2 cellular contexts compared by ENCODE assay signal in genomic region chr11:43626798-43627197, GRCh38.
TF ChIP-seq lines count a peak whose summit lies in the region.

No MANE protein-coding gene starts in this region.

TF ChIP-seq in HCT116, 20 proteins besides CTCF, POLR2A, EP300 and RAD21:
- TF ChIP-seq ZBTB33 (IDR thresholded peaks at IDR 0.05; ENCODE audit: extremely low read depth, insufficient replicate concordance, low read length) = no peak
- TF ChIP-seq ATF3 (IDR thresholded peaks at IDR 0.05) = no peak
- TF ChIP-seq EZH2 (IDR thresholded peaks at IDR 0.05) = no peak
- no peak for TF ChIP-seq SRF (IDR thresholded peaks at IDR 0.05; ENCODE audit: low read depth)
- no peak for TF ChIP-seq TCF7L2 (IDR thresholded peaks at IDR 0.05; ENCODE audit: borderline replicate concordance, extremely low read depth, insufficient read depth, insufficient read length)
- no peak for TF ChIP-seq ZFX (IDR thresholded peaks at IDR 0.05)
- TF ChIP-seq ELF1 (IDR thresholded peaks at IDR 0.05; ENCODE audit: borderline replicate concordance, low read depth) = no peak
- TF ChIP-seq MAX (IDR thresholded peaks at IDR 0.05) = no peak
- TF ChIP-seq YY1 (IDR thresholded peaks at IDR 0.05; ENCODE audit: extremely low read depth, insufficient replicate concordance, low read depth, low read length) = no peak
- no peak for TF ChIP-seq EZH2phosphoT487 (IDR thresholded peaks at IDR 0.05; ENCODE audit: borderline replicate concordance)
- TF ChIP-seq REST (IDR thresholded peaks at IDR 0.05; ENCODE audit: low read depth) = no peak
- TF ChIP-seq ZNF274 (IDR thresholded peaks at IDR 0.05; ENCODE audit: low read depth, low read length) = no peak
- no peak for TF ChIP-seq CEBPB (IDR thresholded peaks at IDR 0.05; ENCODE audit: low read depth)
- TF ChIP-seq CBX3 (IDR thresholded peaks at IDR 0.05; ENCODE audit: low read depth) = no peak
- TF ChIP-seq EGR1 (IDR thresholded peaks at IDR 0.05; ENCODE audit: low read depth) = no peak
- no peak for TF ChIP-seq SP1 (IDR thresholded peaks at IDR 0.05; ENCODE audit: low read depth)
- TF ChIP-seq FOSL1 (IDR thresholded peaks at IDR 0.05; ENCODE audit: low read depth) = no peak

TF ChIP-seq in K562, 482 proteins besides CTCF, POLR2A, EP300 and RAD21 (continued from another document):
- TF ChIP-seq ZNF318 (IDR thresholded peaks at IDR 0.05; ENCODE audit: borderline replicate concordance in 1 of 2, low read depth in 1 of 2) (no peak), CREB5 (CRISPR knock-in tag; IDR thresholded peaks at IDR 0.05) (no peak), NFE2 (IDR thresholded peaks at IDR 0.05; ENCODE audit: low read depth) (peak; percentile 63), MAFK (IDR thresholded peaks at IDR 0.05; ENCODE audit: low read length) (0 out of 2 replicates have a peak, but pooled peaks have one; percentile 5), ZNF316 (IDR thresholded peaks at IDR 0.05) (peak; percentile 33; the same call in 1 of the 2 replicates), MAFF (IDR thresholded peaks at IDR 0.05; ENCODE audit: low read length) (peak; percentile 15; the same call in 1 of the 2 replicates)
